In the genomic region with DNA sequence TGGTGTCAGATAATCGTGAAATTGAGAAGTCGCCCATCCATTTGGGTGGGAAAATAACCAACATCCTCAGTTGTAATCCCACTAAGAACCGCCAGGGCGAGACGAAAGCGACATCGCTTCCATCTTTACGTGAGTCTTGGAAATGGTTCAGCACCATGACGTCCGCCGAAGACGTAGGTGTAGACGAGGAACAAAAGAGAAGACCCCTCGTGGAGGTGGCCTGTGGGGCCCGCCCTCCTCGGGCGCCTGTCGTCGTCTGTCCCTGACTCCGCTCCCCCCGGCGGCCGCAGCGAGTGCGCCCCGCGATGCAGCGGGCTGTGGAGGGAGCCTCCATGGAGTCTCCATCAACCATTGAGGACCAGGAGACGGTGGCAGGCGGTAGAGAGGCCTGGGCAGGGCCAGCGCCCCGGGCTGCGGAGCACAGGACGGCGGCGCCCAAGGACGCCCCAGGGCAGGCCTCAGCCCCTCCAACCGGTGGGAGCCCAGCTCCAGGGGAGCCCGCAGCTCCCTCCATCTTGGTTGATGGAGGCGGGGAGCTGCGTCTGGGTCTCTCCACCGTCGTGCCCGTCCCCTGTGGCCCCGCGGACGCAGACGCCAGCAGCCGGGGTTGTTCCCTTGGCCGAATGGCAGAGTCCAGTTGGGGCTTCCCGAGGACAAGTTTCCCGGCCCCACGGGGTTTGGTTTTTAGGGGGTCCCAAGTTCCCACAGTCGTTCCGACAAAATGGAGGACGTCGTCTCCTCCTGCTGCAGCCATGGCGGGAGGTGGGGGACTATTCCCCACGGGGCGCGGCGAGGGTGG, we compare ENCODE assay signal across 8 cellular contexts. TPM values are rescaled to one million over a fixed set of nuclear protein-coding genes. Genes with fewer than 3 reads are reported as not detected.
DNase-seq lines count a peak whose midpoint lies in the region; ATAC-seq, FAIRE-seq and TF ChIP-seq lines count a peak whose summit lies in the region.

No MANE protein-coding gene starts in this region.

- peaks cover 2% of the 10 kb centered on the region for H3K9me1 ChIP-seq in endothelial cell of umbilical vein (replicated peaks; ENCODE audit: control insufficient read depth, extremely low read depth, insufficient read depth, low read length)

- H3K79me2 ChIP-seq in ACC112 (ENCODE audit: control insufficient read depth, insufficient read depth, low read length, unreplicated experiment) (peaks cover 28% of the 10 kb centered on the region), endothelial cell of umbilical vein (ENCODE audit: control insufficient read depth, insufficient read depth, low read length) (peaks cover 30% of the 10 kb centered on the region)

- ATAC-seq in GM18870 (IDR thresholded peaks at IDR 0.05; ENCODE audit: unreplicated experiment), result peak; percentile 26
- ATAC-seq in HG03354 (IDR thresholded peaks at IDR 0.05; ENCODE audit: poor library complexity, severe bottlenecking, unreplicated experiment), result peak; percentile 31

- peak; percentile 88 for FAIRE-seq in endothelial cell of umbilical vein (lab: Jason Lieb, UNC)

- intact Hi-C loops in endothelial cell of umbilical vein (cut with micrococcal nuclease), result loop anchor here (1.0 to 2.0 kb wide), 2 partner anchors 94 to 175 kb away; partner anchors contain the start of genes PSPC1 and ZMYM5

- H3K9me3 ChIP-seq in endothelial cell of umbilical vein (replicated peaks; ENCODE audit: control insufficient read depth, insufficient read depth, low read length), result no peaks in the 10 kb centered on the region

- H3K36me3 ChIP-seq in ACC112 (ENCODE audit: insufficient read depth, low read length) (peaks cover 12% of the 10 kb centered on the region), endothelial cell of umbilical vein (ENCODE audit: control insufficient read depth in 2 of 2, extremely low read depth in 1 of 2, insufficient read depth in 2 of 2, low read length in 2 of 2) (peaks cover 0 to 4% of the 10 kb centered on the region in 2 experiments)

- dilution Hi-C loops in endothelial cell of umbilical vein (cut with MboI; ENCODE audit: extremely low pct_ligation_motif_present, low sequenced_read_pairs), result no loop called here

- H3K27ac ChIP-seq in ACC112 (ENCODE audit: low read depth, low read length), result peak overlapping the region; percentile 83
- peak overlapping the region; percentile 43 for H3K27ac ChIP-seq in endothelial cell of umbilical vein (ENCODE audit: insufficient read depth, low read depth, low read length)

- peak overlapping the region; percentile 57 for H3K4me2 ChIP-seq in endothelial cell of umbilical vein (ENCODE audit: insufficient read depth, low read length)

- H3K4me1 ChIP-seq in ACC112 (ENCODE audit: control insufficient read depth, insufficient read depth, low read length, unreplicated experiment) (peaks cover 12% of the 10 kb centered on the region), endothelial cell of umbilical vein (ENCODE audit: control insufficient read depth, extremely low read depth, insufficient read depth, low read length) (peaks cover 25% of the 10 kb centered on the region)

- H3K27me3 ChIP-seq in ACC112 (ENCODE audit: insufficient read depth, low read length), result no peaks in the 10 kb centered on the region
- peaks cover 5 to 13% of the 10 kb centered on the region in 2 experiments for H3K27me3 ChIP-seq in endothelial cell of umbilical vein (ENCODE audit: control insufficient read depth in 2 of 2, insufficient read depth in 2 of 2, low read length in 2 of 2)

- TF ChIP-seq CTCF in endothelial cell of umbilical vein (IDR thresholded peaks at IDR 0.05; ENCODE audit: extremely low read depth in 1 of 2, insufficient read depth in 1 of 2, low read depth in 1 of 2, low read length in 2 of 2), result peak; percentile 45 to 57

- POLR2A ChIA-PET in endothelial cell of umbilical vein (lab: Charles Lee), result no interaction called here

- peak; percentile 94 for DNase-seq in NCI-H82 (lab: John Stamatoyannopoulos, UW)
- DNase-seq in activated CD8-positive, alpha-beta memory T cell treated with anti-CD3 and anti-CD28 coated beads, Interleukin-2, amount 50 U/mL, for 24 hours (ENCODE audit: extremely low read depth), result peak; percentile 62
- peak; percentile 75 for DNase-seq in endothelial cell of umbilical vein (ENCODE audit: low read depth, low spot score)
- DNase-seq in midbrain (lab: John Stamatoyannopoulos, UW), result peak; percentile 71
- peak; percentile 43 for DNase-seq in stimulated activated CD8-positive, alpha-beta memory T cell treated with anti-CD3 and anti-CD28 coated beads, Interleukin-15, amount 100 ng/mL, for 24 hours (ENCODE audit: low read depth)

- CTCF ChIA-PET in endothelial cell of umbilical vein (lab: Charles Lee), result interaction anchor here (0.7 to 3.3 kb wide), 2 partner anchors 23 to 31 kb away, joined by 3 to 12 read pairs; no protein-coding TSS in a partner anchor

- no TSS peak for BruUV-seq in endothelial cell of umbilical vein (replicated peaks; lab: Mats Ljungman, UMichigan)

- no peak for TF ChIP-seq POLR2A in endothelial cell of umbilical vein (IDR thresholded peaks at IDR 0.05; ENCODE audit: low read depth, low read length)

- H3K4me3 ChIP-seq in ACC112 (ENCODE audit: low read depth, low read length) (peak overlapping the region; percentile 74), endothelial cell of umbilical vein (replicated peaks in 1 of 3; ENCODE audit: insufficient read depth in 1 of 3, low read depth in 1 of 3, low read length in 3 of 3) (peak overlapping the region in 2 of 3 experiments; percentile 26 to 39)

- H3K9ac ChIP-seq in endothelial cell of umbilical vein (replicated peaks; ENCODE audit: extremely low read depth, insufficient read depth, low read length), result peak overlapping the region; percentile 58

- peaks cover 6% of the 10 kb centered on the region for H4K20me1 ChIP-seq in endothelial cell of umbilical vein (replicated peaks; ENCODE audit: control insufficient read depth, extremely low read depth, insufficient read depth, low read length)

- H2AFZ ChIP-seq in ACC112 (ENCODE audit: low read length, unreplicated experiment) (peak overlapping the region; percentile 74), endothelial cell of umbilical vein (ENCODE audit: low read depth, low read length) (peak overlapping the region; percentile 77)

TF ChIP-seq in endothelial cell of umbilical vein, 7 proteins besides CTCF, POLR2A, EP300 and RAD21:
- no peak for TF ChIP-seq POLR2AphosphoS5 (IDR thresholded peaks at IDR 0.05; ENCODE audit: insufficient read depth, low read depth, low read length)
- no peak for TF ChIP-seq GATA2 (IDR thresholded peaks at IDR 0.05; ENCODE audit: insufficient read depth, insufficient read length, low read depth, low read length)

RNA-seq across cellular contexts. Expression of gene ZMYM2, which starts 1.0 kb away (rescaled TPM):
- 75.3 and 77.7 TPM in 2 replicates for total RNA-seq in endothelial cell of umbilical vein
- 10.9 and 14.7 TPM in 2 replicates for polyA plus RNA-seq in endothelial cell of umbilical vein
- 14.6 and 16.3 TPM in 2 replicates for polyA plus RNA-seq in endothelial cell of umbilical vein (2011; cell fraction: cytosol; rRNA removed)
- 70.5 and 90.3 TPM in 2 replicates for polyA plus RNA-seq in endothelial cell of umbilical vein (2011; cell fraction: nucleus; rRNA removed)
- 39.6 and 43.9 TPM in 2 replicates for polyA plus RNA-seq in endothelial cell of umbilical vein (2012)
- 56.5 and 61.8 TPM in 2 replicates for polyA minus RNA-seq in endothelial cell of umbilical vein
- 12.6 TPM for polyA minus RNA-seq in endothelial cell of umbilical vein (2011; cell fraction: cytosol; rRNA and poly(A)+ RNA removed)
- polyA minus RNA-seq in endothelial cell of umbilical vein (2011; cell fraction: nucleus; rRNA and poly(A)+ RNA removed), result 136 and 191 TPM in 2 replicates

Comparison
In these comparisons a context has a peak if more than half of its experiments do, and no peak if none do; other contexts are left out.
1. Peak in every context shown above with its lines: DNase-seq, ATAC-seq, H3K4me3 ChIP-seq and H3K27ac ChIP-seq.
2. DNase-seq: peak in every context shown above with its lines; median percentile 94 in NCI-H82; 75 in endothelial cell of umbilical vein; 71 in midbrain; 62 in activated CD8-positive, alpha-beta memory T cell treated with anti-CD3 and anti-CD28 coated beads, Interleukin-2, amount 50 U/mL, for 24 hours; 43 in stimulated activated CD8-positive, alpha-beta memory T cell treated with anti-CD3 and anti-CD28 coated beads, Interleukin-15, amount 100 ng/mL, for 24 hours.